In the genomic region with DNA sequence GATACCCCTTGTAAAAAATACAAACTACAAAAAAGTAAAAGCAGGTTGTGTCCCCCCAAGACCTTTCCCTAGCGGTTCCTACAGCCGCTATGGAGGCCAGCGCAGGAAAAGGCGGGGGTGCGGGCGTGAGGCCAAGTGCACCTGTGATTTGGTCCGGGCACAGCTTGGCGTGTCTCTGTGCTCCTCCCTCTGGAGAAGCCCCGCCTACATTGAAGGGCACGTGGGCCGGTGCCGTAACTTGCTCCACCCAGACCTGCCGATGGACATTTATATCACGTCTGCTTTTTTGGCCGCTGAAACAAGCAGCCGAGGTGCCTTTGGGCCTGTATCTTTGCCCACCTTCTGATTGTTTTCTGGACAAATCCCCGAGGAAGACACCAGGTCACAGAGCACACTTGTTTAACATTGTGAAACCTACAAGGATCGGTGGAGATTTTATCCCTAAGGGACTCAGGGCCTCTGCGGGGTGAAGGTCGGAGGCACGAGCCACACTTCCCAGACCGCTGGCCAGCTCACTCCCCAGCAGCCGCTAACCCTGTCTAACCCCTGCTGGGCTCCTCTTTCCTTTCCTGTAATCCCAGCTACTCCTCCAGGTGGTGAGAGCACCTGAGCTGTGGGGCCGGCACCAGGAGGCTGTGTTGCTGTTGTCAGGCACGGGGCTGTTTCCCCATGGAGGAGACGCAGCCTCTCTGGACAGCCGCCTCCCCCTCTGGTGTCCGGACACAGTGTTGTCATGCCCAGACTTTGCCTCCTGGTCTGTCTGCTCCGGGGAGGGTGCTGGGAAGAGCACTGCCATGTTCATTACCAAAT, we compare ENCODE assay signal across 8 cellular contexts. TPM values are rescaled to one million over a fixed set of nuclear protein-coding genes. Genes with fewer than 3 reads are reported as not detected.
DNase-seq lines count a peak whose midpoint lies in the region; ATAC-seq and TF ChIP-seq lines count a peak whose summit lies in the region.

No MANE protein-coding gene starts in this region.

- H3K9me3 ChIP-seq in lower lobe of right lung (no peaks in the 10 kb centered on the region), Karpas-422 (ENCODE audit: low read length) (no peaks in the 10 kb centered on the region)

- intact Hi-C loops in lower lobe of right lung (cut with DNase I), result no loop called here

- peak overlapping the region; percentile 91 for H3K27ac ChIP-seq in caudate nucleus (ENCODE audit: low read depth, low read length)
- H3K27ac ChIP-seq in lower lobe of right lung, result peak overlapping the region; percentile 85
- no peak overlapping the region for H3K27ac ChIP-seq in Karpas-422 (ENCODE audit: low read length)

- no peaks in the 10 kb centered on the region for H3K27me3 ChIP-seq in lower lobe of right lung (ENCODE audit: low read depth)
- H3K27me3 ChIP-seq in Karpas-422 (ENCODE audit: low read length), result no peaks in the 10 kb centered on the region

- no peak overlapping the region for H3K4me3 Mint-ChIP-seq in stimulated activated naive CD8-positive, alpha-beta T cell treated with anti-CD3 and anti-CD28 coated beads, Interleukin-15, amount 100 ng/mL, for 72 hours

- no peak for TF ChIP-seq CTCF in lower lobe of right lung (IDR thresholded peaks at IDR 0.05)

- H3K4me3 ChIP-seq in lower lobe of right lung (peak overlapping the region; percentile 35), Karpas-422 (ENCODE audit: low read length) (no peak overlapping the region)

- H3K27me3 Mint-ChIP-seq in stimulated activated naive CD8-positive, alpha-beta T cell treated with anti-CD3 and anti-CD28 coated beads, Interleukin-15, amount 100 ng/mL, for 72 hours, result peaks cover 28% of the 10 kb centered on the region

- H3K27ac Mint-ChIP-seq in stimulated activated naive CD8-positive, alpha-beta T cell treated with anti-CD3 and anti-CD28 coated beads, Interleukin-15, amount 100 ng/mL, for 72 hours, result no peak overlapping the region

- H3K4me1 ChIP-seq in lower lobe of right lung, result peaks cover 70% of the 10 kb centered on the region
- peaks cover 37% of the 10 kb centered on the region for H3K4me1 ChIP-seq in Karpas-422 (ENCODE audit: low read length)

- no peaks in the 10 kb centered on the region for H3K9me2 ChIP-seq in Karpas-422 (replicated peaks; ENCODE audit: insufficient read depth, low read length)

- no peak overlapping the region for H3K9ac ChIP-seq in Karpas-422 (ENCODE audit: low read length)

- no peaks in the 10 kb centered on the region for H3K36me3 ChIP-seq in lower lobe of right lung
- no peaks in the 10 kb centered on the region for H3K36me3 ChIP-seq in Karpas-422 (ENCODE audit: insufficient read depth, low read length)

- no peak overlapping the region for H2AFZ ChIP-seq in Karpas-422 (ENCODE audit: low read length)

- H3K9me3 Mint-ChIP-seq in stimulated activated naive CD8-positive, alpha-beta T cell treated with anti-CD3 and anti-CD28 coated beads, Interleukin-15, amount 100 ng/mL, for 72 hours, result no peaks in the 10 kb centered on the region

- peak in 1 of 2 donors; percentile 6 for DNase-seq in stimulated activated naive CD8-positive, alpha-beta T cell treated with anti-CD3 and anti-CD28 coated beads, Interleukin-15, amount 100 ng/mL, for 72 hours
- DNase-seq in stimulated activated naive CD8-positive, alpha-beta T cell treated with anti-CD3 and anti-CD28 coated beads, Interleukin-15, Interleukin-2, amounts not matched to agents 100 U/mL and 50 U/mL, for 24 hours, result no peak
- peak in 1 of 61 donors; percentile 71 for DNase-seq in caudate nucleus (lab: John Stamatoyannopoulos, UW)
- peak; percentile 85 for DNase-seq in lower lobe of right lung
- no peak for DNase-seq in Karpas-422

- no peaks in the 10 kb centered on the region for H4K20me1 ChIP-seq in Karpas-422 (ENCODE audit: insufficient read depth, low read depth, low read length)

- H3K4me2 ChIP-seq in Karpas-422 (ENCODE audit: low read depth, low read length, poor library complexity, severe bottlenecking), result no peak overlapping the region

- H3K79me2 ChIP-seq in Karpas-422 (ENCODE audit: low read length), result no peaks in the 10 kb centered on the region

- H3K4me1 Mint-ChIP-seq in stimulated activated naive CD8-positive, alpha-beta T cell treated with anti-CD3 and anti-CD28 coated beads, Interleukin-15, amount 100 ng/mL, for 72 hours, result no peaks in the 10 kb centered on the region

- ATAC-seq in stimulated activated naive CD8-positive, alpha-beta T cell treated with anti-CD3 and anti-CD28 coated beads, Interleukin-15, amount 100 ng/mL, for 72 hours, result peak; percentile 40
- ATAC-seq in stimulated activated naive CD8-positive, alpha-beta T cell treated with anti-CD3 and anti-CD28 coated beads, Interleukin-15, Interleukin-2, amounts not matched to agents 100 U/mL and 50 U/mL, for 24 hours, result no peak
- ATAC-seq in lower lobe of right lung (peak; percentile 67 to 78), HG02870 (IDR thresholded peaks at IDR 0.05; ENCODE audit: unreplicated experiment) (no peak), GM19328 (IDR thresholded peaks at IDR 0.05; ENCODE audit: unreplicated experiment) (no peak), HG03354 (IDR thresholded peaks at IDR 0.05; ENCODE audit: poor library complexity, severe bottlenecking, unreplicated experiment) (no peak)

RNA-seq across cellular contexts. Expression of a gene that starts 18.8 kb away (rescaled TPM):
- 34.1 TPM for total RNA-seq in lower lobe of right lung
- 9.1 and 11.8 TPM in 2 replicates for total RNA-seq in Karpas-422 (2014; rRNA removed; shearing (Covaris generic); ENCODE audit: low replicate concordance)

Comparison
In these comparisons a context has a peak if more than half of its experiments do, and no peak if none do; other contexts are left out.
1. ATAC-seq: peak in stimulated activated naive CD8-positive, alpha-beta T cell treated with anti-CD3 and anti-CD28 coated beads, Interleukin-15, amount 100 ng/mL, for 72 hours (single experiment) and lower lobe of right lung (2 of 2); none in stimulated activated naive CD8-positive, alpha-beta T cell treated with anti-CD3 and anti-CD28 coated beads, Interleukin-15, Interleukin-2, amounts not matched to agents 100 U/mL and 50 U/mL, for 24 hours (single experiment), HG02870 (single experiment), GM19328 (single experiment) and HG03354 (single experiment).